Comparison of ENCODE assay signal across 7 cellular contexts in genomic region chr10:124588341-124588735, GRCh38.
DNase-seq lines count a peak whose midpoint lies in the region; ATAC-seq and TF ChIP-seq lines count a peak whose summit lies in the region.
"Not testable (repeated sequence)": the region's sequence is repeated elsewhere in the genome, so short reads cannot be mapped to it uniquely, and the experiment has no call there.

No MANE protein-coding gene starts in this region.

- not testable (repeated sequence) for H3K27me3 Mint-ChIP-seq in activated B cell treated with CpG ODN at 0.5 μM for 24 hours, naive B cell

- TF ChIP-seq CTCF in activated B cell treated with CpG ODN at 0.5 μM for 24 hours (IDR thresholded peaks at IDR 0.05); dorsolateral prefrontal cortex (IDR thresholded peaks at IDR 0.05 in 54 of 56, conservative IDR thresholded peaks at IDR 0.05 in 2 of 56; ENCODE audit: low read depth in 1 of 56, partially characterized antibody in 56 of 56); left ventricle myocardium inferior (IDR thresholded peaks at IDR 0.05; ENCODE audit: borderline replicate concordance); sigmoid colon (IDR thresholded peaks at IDR 0.05); testis (IDR thresholded peaks at IDR 0.05): not testable (repeated sequence)

- DNase-seq in MV-4-11 (lab: John Stamatoyannopoulos, UW) (peak; percentile 51), dorsolateral prefrontal cortex (peak in 1 of 10 donors; percentile 25)
- not testable (repeated sequence) for DNase-seq in activated B cell treated with CpG ODN at 0.5 μM for 24 hours, left ventricle myocardium inferior, naive B cell, sigmoid colon, testis

- intact Hi-C loops in activated B cell treated with CpG ODN at 0.5 μM for 24 hours (cut with micrococcal nuclease): loop anchor here (5.0 kb wide), 1 partner anchor 39 kb away; no protein-coding TSS in a partner anchor
- intact Hi-C loops in dorsolateral prefrontal cortex (cut with DNase I); left ventricle myocardium inferior (cut with micrococcal nuclease); sigmoid colon (cut with DNase I); testis (cut with DNase I; ENCODE audit: low total_unique reads): not testable (repeated sequence)

- POLR2A ChIA-PET in activated B cell treated with CpG ODN at 0.5 μM for 24 hours (lab: Charles Lee): interaction anchor here (0.9 to 3.9 kb wide), 11 partner anchors 11 to 153 kb away, joined by 3 to 35 read pairs (median 4); no protein-coding TSS in a partner anchor

- CTCF ChIA-PET in activated B cell treated with CpG ODN at 0.5 μM for 24 hours (lab: Charles Lee): not testable (repeated sequence)

- 64 to 76% methylated on average over 6 of the region's 6 CpGs for WGBS in sigmoid colon, 2 donors
- 70 to 81% methylated on average over 6 of the region's 6 CpGs for WGBS in testis, 2 donors

- not testable (repeated sequence) for H3K9me3 Mint-ChIP-seq in activated B cell treated with CpG ODN at 0.5 μM for 24 hours, naive B cell

- TF ChIP-seq EP300 in sigmoid colon (IDR thresholded peaks at IDR 0.05): not testable (repeated sequence)

- not testable (repeated sequence) for H3K36me3 ChIP-seq in left ventricle myocardium inferior; sigmoid colon; testis (ENCODE audit: low read depth, missing control alignments)

- H3K4me3 Mint-ChIP-seq in activated B cell treated with CpG ODN at 0.5 μM for 24 hours (peak overlapping the region; percentile 19), naive B cell (peak overlapping the region in 7 of 8 donors; percentile 9 to 85 (median 50))

- H3K27me3 ChIP-seq in dorsolateral prefrontal cortex; left ventricle myocardium inferior (ENCODE audit: low read depth); sigmoid colon; testis: not testable (repeated sequence)

- H3K27ac Mint-ChIP-seq in activated B cell treated with CpG ODN at 0.5 μM for 24 hours: not testable (repeated sequence)
- H3K27ac Mint-ChIP-seq in naive B cell: peak overlapping the region in 4 of 6 donors; percentile 4 to 86 (median 80)

- not testable (repeated sequence) for TF ChIP-seq POLR2A in sigmoid colon (IDR thresholded peaks at IDR 0.05); testis (IDR thresholded peaks at IDR 0.05)

- not testable (repeated sequence) for H3K36me3 Mint-ChIP-seq in activated B cell treated with CpG ODN at 0.5 μM for 24 hours (ENCODE audit: low read depth); naive B cell

- H3K4me1 ChIP-seq in left ventricle myocardium inferior: peaks cover 19% of the 10 kb centered on the region
- H3K4me1 ChIP-seq in sigmoid colon: peaks cover 0 to 23% (median 20%) of the 10 kb centered on the region in 4 donors
- peaks cover 17% of the 10 kb centered on the region for H3K4me1 ChIP-seq in testis

- H3K27ac ChIP-seq in dorsolateral prefrontal cortex (peak overlapping the region in 56 of 59 donors; percentile 29 to 95 (median 86)), left ventricle myocardium inferior (replicated peaks) (peak overlapping the region; percentile 42), sigmoid colon (peak overlapping the region in 3 of 4 donors; percentile 39 to 71 (median 57)), testis (peak overlapping the region; percentile 23 to 61)

- not testable (repeated sequence) for ATAC-seq in activated B cell treated with CpG ODN at 0.5 μM for 24 hours (ENCODE audit: low read depth); naive B cell (ENCODE audit: low read depth in 2 of 2)

- not testable (repeated sequence) for H3K9me3 ChIP-seq in left ventricle myocardium inferior (replicated peaks); sigmoid colon; testis

- H3K4me1 Mint-ChIP-seq in activated B cell treated with CpG ODN at 0.5 μM for 24 hours (peaks cover 57% of the 10 kb centered on the region), naive B cell (peaks cover 37 to 73% (median 71%) of the 10 kb centered on the region in 3 donors)

- H3K4me3 ChIP-seq in dorsolateral prefrontal cortex: peak overlapping the region in 8 of 59 donors; percentile 26 to 60 (median 40)
- H3K4me3 ChIP-seq in left ventricle myocardium inferior, sigmoid colon, testis: not testable (repeated sequence)
